13 cellular contexts compared by ENCODE assay signal in genomic region chr4:87077834-87078585, GRCh38.
A peak's percentile ranks its signal among the peaks of the same experiment; 100 is the strongest.
DNase-seq lines count a peak whose midpoint lies in the region; ATAC-seq and TF ChIP-seq lines count a peak whose summit lies in the region.
"Had no signal": no experiment of that assay in that cellular context is flagged by ENCODE, and none has a peak within 500 bp of the region (broad histone marks: within the 10 kb centered on the region; RNA-seq: fewer than 3 reads in every experiment).

No MANE protein-coding gene starts in this region.

- no peak overlapping the region for H3K4me3 ChIP-seq in SJSA1
- H3K4me3 ChIP-seq in dorsolateral prefrontal cortex = peak overlapping the region in 50 of 59 donors; percentile 3 to 59 (median 34)
- H3K4me3 ChIP-seq: pancreas had no signal

- H3K27me3 Mint-ChIP-seq in stimulated activated naive B cell treated with anti-CD40 and anti-IgM and Interleukin-4, amounts not matched to agents 10 μg/mL and 1 μg/mL and 100 μg/mL, for 72 hours = no peaks in the 10 kb centered on the region
- H3K27me3 Mint-ChIP-seq: activated CD8-positive, alpha-beta T cell treated with anti-CD3 and anti-CD28 coated beads for 36 hours; activated naive CD8-positive, alpha-beta T cell had no signal

- ATAC-seq in stimulated activated naive B cell treated with anti-CD40 and anti-IgM and Interleukin-4, amounts not matched to agents 10 μg/mL and 1 μg/mL and 100 μg/mL, for 72 hours (replicated peaks) = no peak
- ATAC-seq in HG03565 (IDR thresholded peaks at IDR 0.05; ENCODE audit: unreplicated experiment) = no peak
- no peak for ATAC-seq in left lobe of liver
- ATAC-seq in HG02759 (IDR thresholded peaks at IDR 0.05; ENCODE audit: unreplicated experiment) = no peak
- ATAC-seq: activated CD8-positive, alpha-beta T cell treated with anti-CD3 and anti-CD28 coated beads for 36 hours had no signal

- H3K4me1 Mint-ChIP-seq in stimulated activated naive B cell treated with anti-CD40 and anti-IgM and Interleukin-4, amounts not matched to agents 10 μg/mL and 1 μg/mL and 100 μg/mL, for 72 hours = peaks cover 23 to 53% of the 10 kb centered on the region in 2 donors

- H3K9me3 Mint-ChIP-seq in stimulated activated naive B cell treated with anti-CD40 and anti-IgM and Interleukin-4, amounts not matched to agents 10 μg/mL and 1 μg/mL and 100 μg/mL, for 72 hours = no peaks in the 10 kb centered on the region
- H3K9me3 Mint-ChIP-seq: activated CD8-positive, alpha-beta T cell treated with anti-CD3 and anti-CD28 coated beads for 36 hours had no signal

- TF ChIP-seq CTCF in dorsolateral prefrontal cortex (IDR thresholded peaks at IDR 0.05 in 54 of 56, conservative IDR thresholded peaks at IDR 0.05 in 2 of 56; ENCODE audit: low read depth in 1 of 56, partially characterized antibody in 56 of 56) = peak in 2 of 56 donors; percentile 10 to 11

- H3K27ac Mint-ChIP-seq in stimulated activated naive B cell treated with anti-CD40 and anti-IgM and Interleukin-4, amounts not matched to agents 10 μg/mL and 1 μg/mL and 100 μg/mL, for 72 hours = no peak overlapping the region
- H3K27ac Mint-ChIP-seq: activated CD8-positive, alpha-beta T cell treated with anti-CD3 and anti-CD28 coated beads for 36 hours; activated naive CD8-positive, alpha-beta T cell had no signal

- DNase-seq in SJSA1 (ENCODE audit: low read depth in 1 of 2, low spot score in 2 of 2) = peak in 1 of 2 experiments; percentile 54
- DNase-seq in dorsolateral prefrontal cortex = peak in 1 of 10 donors; percentile 49
- peak; percentile 63 to 69 for DNase-seq in lung microvascular endothelial cell (ENCODE audit: low read depth in 2 of 2)
- DNase-seq in stimulated activated naive B cell treated with anti-CD40 and anti-IgM and Interleukin-4, amounts not matched to agents 10 μg/mL and 1 μg/mL and 100 μg/mL, for 72 hours = no peak
- DNase-seq in left lobe of liver (ENCODE audit: low spot score) = no peak
- DNase-seq: activated CD8-positive, alpha-beta T cell treated with anti-CD3 and anti-CD28 coated beads for 36 hours; NCI-H526 treated with DMSO at 0.1 percent for 48 hours; pancreas had no signal

- H3K27ac ChIP-seq in SJSA1 (peak overlapping the region; percentile 59), dorsolateral prefrontal cortex (peak overlapping the region; percentile 31 to 96 (median 90)), temporal lobe (ENCODE audit: low read depth, low read length) (peak overlapping the region; percentile 73)
- H3K27ac ChIP-seq: HL-60 had no signal

- H3K4me1 ChIP-seq in SJSA1 (replicated peaks) = peaks cover 33% of the 10 kb centered on the region

- H3K9me3 ChIP-seq in SJSA1 (replicated peaks) = no peaks in the 10 kb centered on the region
- H3K9me3 ChIP-seq: pancreas had no signal

- no peaks in the 10 kb centered on the region for H3K36me3 ChIP-seq in SJSA1
- H3K36me3 ChIP-seq: pancreas had no signal

- intact Hi-C loops in dorsolateral prefrontal cortex (cut with DNase I) = loop anchor here in 1 of 2 donors (2.0 kb wide), 1 partner anchor 71 kb away; no protein-coding TSS in a partner anchor

- no peak overlapping the region for H3K4me3 Mint-ChIP-seq in stimulated activated naive B cell treated with anti-CD40 and anti-IgM and Interleukin-4, amounts not matched to agents 10 μg/mL and 1 μg/mL and 100 μg/mL, for 72 hours
- H3K4me3 Mint-ChIP-seq: activated CD8-positive, alpha-beta T cell treated with anti-CD3 and anti-CD28 coated beads for 36 hours; activated naive CD8-positive, alpha-beta T cell had no signal

- H3K36me3 Mint-ChIP-seq in stimulated activated naive B cell treated with anti-CD40 and anti-IgM and Interleukin-4, amounts not matched to agents 10 μg/mL and 1 μg/mL and 100 μg/mL, for 72 hours = peaks cover 4 to 7% of the 10 kb centered on the region in 2 donors

- H3K27me3 ChIP-seq in SJSA1 (replicated peaks) (no peaks in the 10 kb centered on the region), dorsolateral prefrontal cortex (no peaks in the 10 kb centered on the region)
- H3K27me3 ChIP-seq: pancreas had no signal

Comparison
In these comparisons a context has a peak if more than half of its experiments do, and no peak if none do; other contexts are left out.
1. DNase-seq: peak in lung microvascular endothelial cell (2 of 2); none in stimulated activated naive B cell treated with anti-CD40 and anti-IgM and Interleukin-4, amounts not matched to agents 10 μg/mL and 1 μg/mL and 100 μg/mL, for 72 hours (single experiment) and left lobe of liver (single experiment).
2. Peak in every context shown above with its lines, with median percentiles within 50 percentile points of each other: H3K27ac ChIP-seq.